In the genomic region with DNA sequence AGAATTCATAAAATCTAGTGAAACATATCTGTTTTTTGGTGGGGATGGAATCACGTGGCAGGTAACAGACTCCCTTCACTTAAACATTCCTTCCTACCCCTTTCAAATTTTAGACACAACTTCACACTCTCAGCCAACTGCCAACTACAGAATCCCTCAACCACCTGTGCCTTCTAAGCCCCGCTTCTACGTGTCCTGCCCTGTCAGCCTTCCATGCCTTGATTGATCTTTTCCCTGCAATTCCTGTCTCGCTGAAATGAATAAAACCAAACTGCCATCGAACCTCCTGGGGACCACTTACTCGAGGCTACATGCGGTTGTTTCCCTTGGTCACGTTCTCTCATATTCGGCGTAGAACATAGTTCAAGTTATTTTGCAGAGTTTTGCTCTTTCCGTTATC, we compare ENCODE assay signal across 8 cellular contexts.
DNase-seq lines count a peak whose midpoint lies in the region; ATAC-seq and TF ChIP-seq lines count a peak whose summit lies in the region.

No MANE protein-coding gene starts in this region.

- no peak overlapping the region for H3K9ac ChIP-seq in mucosa of rectum (ENCODE audit: low read depth in 1 of 2, low read length in 2 of 2)

- no peak for DNase-seq in stimulated activated naive CD8-positive, alpha-beta T cell treated with anti-CD3 and anti-CD28 coated beads, Interleukin-15, Interleukin-2, amounts not matched to agents 100 U/mL and 50 U/mL, for 24 hours
- peak in 1 of 2 donors; percentile 9 for DNase-seq in cardiac fibroblast (ENCODE audit: low read depth in 2 of 2)
- no peak for DNase-seq in GM10266 (ENCODE audit: extremely low spot score)
- DNase-seq in stimulated activated CD4-positive, alpha-beta T cell treated with anti-CD3 and anti-CD28 coated beads, Interleukin-2, amount 100 ng/mL, for 24 hours, result no peak

- TF ChIP-seq CTCF in cardiac fibroblast (IDR thresholded peaks at IDR 0.05; ENCODE audit: low read depth, low read length) (no peak), GM10266 (IDR thresholded peaks at IDR 0.05; ENCODE audit: control insufficient read depth, insufficient read depth, low read depth, missing control alignments) (no peak)

- H3K27ac Mint-ChIP-seq in stimulated activated naive CD8-positive, alpha-beta T cell treated with anti-CD3 and anti-CD28 coated beads, Interleukin-15, Interleukin-2, amounts not matched to agents 100 ng/mL and 50 ng/mL, for 24 hours, result no peak overlapping the region

- H3K4me3 Mint-ChIP-seq in stimulated activated naive CD8-positive, alpha-beta T cell treated with anti-CD3 and anti-CD28 coated beads, Interleukin-15, Interleukin-2, amounts not matched to agents 100 ng/mL and 50 ng/mL, for 24 hours, result peak overlapping the region; percentile 87

- peaks cover 0 to 2% of the 10 kb centered on the region in 2 donors for H3K36me3 ChIP-seq in mucosa of rectum (ENCODE audit: control insufficient read depth in 2 of 2, insufficient read depth in 2 of 2, low read length in 2 of 2)

- peaks cover 4% of the 10 kb centered on the region for H3K27me3 Mint-ChIP-seq in stimulated activated naive CD8-positive, alpha-beta T cell treated with anti-CD3 and anti-CD28 coated beads, Interleukin-15, Interleukin-2, amounts not matched to agents 100 ng/mL and 50 ng/mL, for 24 hours

- peaks cover 13% of the 10 kb centered on the region for H3K36me3 Mint-ChIP-seq in stimulated activated naive CD8-positive, alpha-beta T cell treated with anti-CD3 and anti-CD28 coated beads, Interleukin-15, Interleukin-2, amounts not matched to agents 100 ng/mL and 50 ng/mL, for 24 hours (ENCODE audit: low read depth)

- H3K4me1 ChIP-seq in mucosa of rectum (ENCODE audit: control insufficient read depth in 2 of 2, insufficient read depth in 2 of 2, low read length in 2 of 2), result peaks cover 4% of the 10 kb centered on the region in 2 donors

- peak overlapping the region; percentile 76 to 87 for H3K4me3 ChIP-seq in cardiac fibroblast (replicated peaks in 1 of 2; ENCODE audit: low read depth in 2 of 2, low read length in 2 of 2)
- peak overlapping the region; percentile 17 to 83 for H3K4me3 ChIP-seq in mucosa of rectum (ENCODE audit: low read length in 2 of 2)

- H3K4me1 Mint-ChIP-seq in stimulated activated naive CD8-positive, alpha-beta T cell treated with anti-CD3 and anti-CD28 coated beads, Interleukin-15, Interleukin-2, amounts not matched to agents 100 ng/mL and 50 ng/mL, for 24 hours (ENCODE audit: low read depth), result peaks cover 10% of the 10 kb centered on the region

- H3K27me3 ChIP-seq in mucosa of rectum (ENCODE audit: control insufficient read depth in 2 of 2, insufficient read depth in 2 of 2, low read length in 2 of 2), result no peaks in the 10 kb centered on the region

- H3K9me3 Mint-ChIP-seq in stimulated activated naive CD8-positive, alpha-beta T cell treated with anti-CD3 and anti-CD28 coated beads, Interleukin-15, Interleukin-2, amounts not matched to agents 100 ng/mL and 50 ng/mL, for 24 hours, result no peaks in the 10 kb centered on the region

- H3K27ac ChIP-seq in mucosa of rectum (ENCODE audit: low read depth in 2 of 2, low read length in 2 of 2), result no peak overlapping the region

- ATAC-seq in stimulated activated naive CD8-positive, alpha-beta T cell treated with anti-CD3 and anti-CD28 coated beads, Interleukin-15, Interleukin-2, amounts not matched to agents 100 U/mL and 50 U/mL, for 24 hours, result no peak
- ATAC-seq in HG03280 (IDR thresholded peaks at IDR 0.05; ENCODE audit: unreplicated experiment), result no peak
- ATAC-seq in GM19455 (IDR thresholded peaks at IDR 0.05; ENCODE audit: unreplicated experiment), result no peak

- H3K9me3 ChIP-seq in mucosa of rectum (ENCODE audit: control insufficient read depth in 2 of 2, low read length in 2 of 2), result no peaks in the 10 kb centered on the region
